In genomic region chr9:137076636-137077009, GRCh38 we compare ENCODE assay signal across 8 cellular contexts. TPM values are rescaled to one million over a fixed set of nuclear protein-coding genes. Genes with fewer than 3 reads are reported as not detected.
DNase-seq lines count a peak whose midpoint lies in the region; ATAC-seq, FAIRE-seq and TF ChIP-seq lines count a peak whose summit lies in the region.

No MANE protein-coding gene starts in this region.

- H3K4me3 Mint-ChIP-seq in GM23338 (peak overlapping the region; percentile 57), WTC11 (peak overlapping the region; percentile 59)
- H3K4me3 Mint-ChIP-seq in stimulated activated memory B cell treated with anti-CD40 and anti-IgM and Interleukin-4, amounts not matched to agents 10 μg/mL and 1 μg/mL and 100 μg/mL, for 72 hours = peak overlapping the region; percentile 71

- H3K36me3 ChIP-seq in GM23338 (ENCODE audit: insufficient read depth) (no peaks in the 10 kb centered on the region), right atrium auricular region (peaks cover 24% of the 10 kb centered on the region)

- POLR2A ChIA-PET in WTC11 (lab: Charles Lee) = interaction anchor here (1.1 kb wide), 1 partner anchor 10 kb away, joined by 4 read pairs; the partner anchor contains the start of gene MAN1B1

- H3K27me3 ChIP-seq in GM23338 (ENCODE audit: insufficient read depth) (peaks cover 40% of the 10 kb centered on the region), right atrium auricular region (no peaks in the 10 kb centered on the region)

- H3K4me2 ChIP-seq in GM23338 = peak overlapping the region; percentile 88

- no peak for FAIRE-seq in RCC 7860 (lab: Jason Lieb, UNC)

- H3K36me3 Mint-ChIP-seq in GM23338 (ENCODE audit: low read depth) (no peaks in the 10 kb centered on the region), WTC11 (no peaks in the 10 kb centered on the region)
- H3K36me3 Mint-ChIP-seq in stimulated activated memory B cell treated with anti-CD40 and anti-IgM and Interleukin-4, amounts not matched to agents 10 μg/mL and 1 μg/mL and 100 μg/mL, for 72 hours = peaks cover 8% of the 10 kb centered on the region

- H3K4me1 Mint-ChIP-seq in GM23338 (peaks cover 13% of the 10 kb centered on the region), WTC11 (peaks cover 16% of the 10 kb centered on the region)
- peaks cover 30% of the 10 kb centered on the region for H3K4me1 Mint-ChIP-seq in stimulated activated memory B cell treated with anti-CD40 and anti-IgM and Interleukin-4, amounts not matched to agents 10 μg/mL and 1 μg/mL and 100 μg/mL, for 72 hours

- H3K27ac Mint-ChIP-seq in GM23338 (no peak overlapping the region), WTC11 (no peak overlapping the region)
- H3K27ac Mint-ChIP-seq in stimulated activated memory B cell treated with anti-CD40 and anti-IgM and Interleukin-4, amounts not matched to agents 10 μg/mL and 1 μg/mL and 100 μg/mL, for 72 hours = peak overlapping the region; percentile 54

- H2AFZ ChIP-seq in GM23338 = peak overlapping the region; percentile 76; the same call in 1 of the 2 replicates

- no peaks in the 10 kb centered on the region for H3K9me2 ChIP-seq in GM23338 (ENCODE audit: insufficient read depth)

- peaks cover 24% of the 10 kb centered on the region for H3K4me1 ChIP-seq in GM23338 (ENCODE audit: insufficient read depth)
- peaks cover 0 to 24% of the 10 kb centered on the region in 2 donors for H3K4me1 ChIP-seq in right atrium auricular region

- H3K4me3 ChIP-seq in GM23338 (peak overlapping the region; percentile 64), right atrium auricular region (peak overlapping the region; percentile 70 to 74)

- CTCF ChIA-PET in WTC11 (lab: Charles Lee) = interaction anchor here (0.6 to 4.3 kb wide), 10 partner anchors 8 to 235 kb away, joined by 3 to 69 read pairs (median 9); partner anchors contain the start of genes AJM1, RNF224 and SAPCD2

- peak; percentile 53 for DNase-seq in GM23338 (ENCODE audit: low spot score)
- peak; percentile 29 for DNase-seq in WTC11 (ENCODE audit: low spot score)
- no peak for DNase-seq in right atrium auricular region (ENCODE audit: low spot score)
- no peak for DNase-seq in central memory CD4-positive, alpha-beta T cell
- DNase-seq in SIG-M5 (lab: John Stamatoyannopoulos, UW) = no peak
- DNase-seq in RCC 7860 (ENCODE audit: low spot score) = no peak

- TF ChIP-seq CTCF in GM23338 (conservative IDR thresholded peaks at IDR 0.05; ENCODE audit: low read depth in 2 of 2) (no peak), WTC11 (IDR thresholded peaks at IDR 0.05) (no peak), right atrium auricular region (IDR thresholded peaks at IDR 0.05) (no peak)

- no peaks in the 10 kb centered on the region for H3K9me3 ChIP-seq in right atrium auricular region

- H3K9me3 Mint-ChIP-seq in GM23338 = no peaks in the 10 kb centered on the region
- H3K9me3 Mint-ChIP-seq in WTC11 = no peaks in the 10 kb centered on the region
- H3K9me3 Mint-ChIP-seq in stimulated activated memory B cell treated with anti-CD40 and anti-IgM and Interleukin-4, amounts not matched to agents 10 μg/mL and 1 μg/mL and 100 μg/mL, for 72 hours = no peaks in the 10 kb centered on the region

- ATAC-seq in GM23338 (peak; percentile 9), WTC11 (peak; percentile 8), GM21515 (IDR thresholded peaks at IDR 0.05; ENCODE audit: unreplicated experiment) (no peak)
- no peak for ATAC-seq in stimulated activated memory B cell treated with anti-CD40 and anti-IgM and Interleukin-4, amounts not matched to agents 10 μg/mL and 1 μg/mL and 100 μg/mL, for 72 hours

- H3K27me3 Mint-ChIP-seq in GM23338 (ENCODE audit: insufficient read depth, low read depth, poor library complexity) (peaks cover 46% of the 10 kb centered on the region), WTC11 (ENCODE audit: low read depth) (peaks cover 36% of the 10 kb centered on the region)
- H3K27me3 Mint-ChIP-seq in stimulated activated memory B cell treated with anti-CD40 and anti-IgM and Interleukin-4, amounts not matched to agents 10 μg/mL and 1 μg/mL and 100 μg/mL, for 72 hours = no peaks in the 10 kb centered on the region

- no peaks in the 10 kb centered on the region for H3K79me2 ChIP-seq in GM23338 (replicated peaks; ENCODE audit: insufficient read depth)

- no peak overlapping the region for H3K27ac ChIP-seq in GM23338 (ENCODE audit: low read depth)
- peak overlapping the region; percentile 80 for H3K27ac ChIP-seq in right atrium auricular region

- H3F3A ChIP-seq in GM23338 (replicated peaks; ENCODE audit: low read depth) = peaks cover 27% of the 10 kb centered on the region

- H4K20me1 ChIP-seq in GM23338 (replicated peaks; ENCODE audit: insufficient read depth) = 0 out of 2 replicates have a peak, but pooled peaks cover 6% of the 10 kb centered on the region

TF ChIP-seq in GM23338, 12 proteins besides CTCF, POLR2A, EP300 and RAD21 (continues in another document):
- TF ChIP-seq STAT1 (IDR thresholded peaks at IDR 0.05; ENCODE audit: unreplicated experiment) (no peak), NANOG (IDR thresholded peaks at IDR 0.05; ENCODE audit: borderline replicate concordance) (no peak), ZNF114 (CRISPR knock-in tag; IDR thresholded peaks at IDR 0.05) (no peak), EZH2 (IDR thresholded peaks at IDR 0.05; ENCODE audit: low read depth, unreplicated experiment) (no peak)

TF ChIP-seq in WTC11, 78 proteins besides CTCF, POLR2A, EP300 and RAD21:
- TF ChIP-seq RORB (CRISPR knock-in tag; IDR thresholded peaks at IDR 0.05) = no peak

RNA-seq across cellular contexts. Expression of gene UAP1L1, which starts 0.7 kb away (rescaled TPM):
- 5.5 and 8.1 TPM in 2 replicates for total RNA-seq in GM23338 (2014; rRNA removed; shearing (Covaris generic))
- polyA plus RNA-seq in GM23338 (2016; fragmentation: Nextera tagmentation; extraction: Ambion mirVana) = 2.5 and 3.4 TPM in 2 replicates
- 12.1 to 17.7 TPM (median 14.3 TPM) in 3 replicates for total RNA-seq in WTC11 (2021)
- total RNA-seq in right atrium auricular region = 1 to 10 TPM; 4.3 to 6.3 TPM

RNA-seq across cellular contexts. Expression of gene SAPCD2, which starts 6.3 kb away (rescaled TPM):
- total RNA-seq in GM23338 (2014; rRNA removed; shearing (Covaris generic)) = 55.1 and 60.3 TPM in 2 replicates
- polyA plus RNA-seq in GM23338 (2016; fragmentation: Nextera tagmentation; extraction: Ambion mirVana) = 13.4 and 14.5 TPM in 2 replicates
- 52.0 to 67.0 TPM (median 53.6 TPM) in 3 replicates for total RNA-seq in WTC11 (2021)
- under 1 TPM; 0.12 to 0.63 TPM for total RNA-seq in right atrium auricular region

RNA-seq across cellular contexts. Expression of gene MAN1B1, which starts 10.2 kb away (rescaled TPM):
- total RNA-seq in GM23338 (2014; rRNA removed; shearing (Covaris generic)) = 35.7 and 39.9 TPM in 2 replicates
- 15.7 and 18.2 TPM in 2 replicates for polyA plus RNA-seq in GM23338 (2016; fragmentation: Nextera tagmentation; extraction: Ambion mirVana)
- 44.9 to 57.1 TPM (median 47.1 TPM) in 3 replicates for total RNA-seq in WTC11 (2021)
- 10 to 100 TPM; 20.9 to 26.8 TPM for total RNA-seq in right atrium auricular region

RNA-seq across cellular contexts. Expression of gene ENTPD2, which starts 22.8 kb away (rescaled TPM):
- total RNA-seq in GM23338 (2014; rRNA removed; shearing (Covaris generic)) = 1.1 and 1.9 TPM in 2 replicates
- polyA plus RNA-seq in GM23338 (2016; fragmentation: Nextera tagmentation; extraction: Ambion mirVana) = 1.8 and 2.9 TPM in 2 replicates
- 8.3 to 9.6 TPM (median 9.2 TPM) in 3 replicates for total RNA-seq in WTC11 (2021)
- under 1 TPM; 0.41 to 0.67 TPM for total RNA-seq in right atrium auricular region

RNA-seq across cellular contexts. Expression of gene NPDC1, which starts 30.6 kb away (rescaled TPM):
- 26.2 and 34.3 TPM in 2 replicates for total RNA-seq in GM23338 (2014; rRNA removed; shearing (Covaris generic))
- 35.5 and 36.7 TPM in 2 replicates for polyA plus RNA-seq in GM23338 (2016; fragmentation: Nextera tagmentation; extraction: Ambion mirVana)
- 64.3 to 68.8 TPM (median 64.5 TPM) in 3 replicates for total RNA-seq in WTC11 (2021)
- 10 to 100 TPM; 49.7 to 57.8 TPM for total RNA-seq in right atrium auricular region

Comparison
In these comparisons a context has a peak if more than half of its experiments do, and no peak if none do; other contexts are left out.
1. ATAC-seq: peak in GM23338 (single experiment) and WTC11 (single experiment); none in stimulated activated memory B cell treated with anti-CD40 and anti-IgM and Interleukin-4, amounts not matched to agents 10 μg/mL and 1 μg/mL and 100 μg/mL, for 72 hours (single experiment) and GM21515 (single experiment).
2. DNase-seq: peak in GM23338 (single experiment) and WTC11 (single experiment); none in right atrium auricular region (single experiment), central memory CD4-positive, alpha-beta T cell (single experiment), SIG-M5 (single experiment) and RCC 7860 (single experiment).
3. RNA of gene SAPCD2, which starts 6.3 kb away (total RNA-seq): 52.0 to 67.0 TPM in WTC11 and 55.1 to 60.3 TPM in GM23338; 0.12 to 0.63 TPM in right atrium auricular region; every median in the first group is over 10 times any median in the second.
4. Peak in every context shown above with its lines, with median percentiles within 50 percentile points of each other: H3K4me3 Mint-ChIP-seq.